Comparison of ENCODE assay signal across 10 cellular contexts in the genomic region with DNA sequence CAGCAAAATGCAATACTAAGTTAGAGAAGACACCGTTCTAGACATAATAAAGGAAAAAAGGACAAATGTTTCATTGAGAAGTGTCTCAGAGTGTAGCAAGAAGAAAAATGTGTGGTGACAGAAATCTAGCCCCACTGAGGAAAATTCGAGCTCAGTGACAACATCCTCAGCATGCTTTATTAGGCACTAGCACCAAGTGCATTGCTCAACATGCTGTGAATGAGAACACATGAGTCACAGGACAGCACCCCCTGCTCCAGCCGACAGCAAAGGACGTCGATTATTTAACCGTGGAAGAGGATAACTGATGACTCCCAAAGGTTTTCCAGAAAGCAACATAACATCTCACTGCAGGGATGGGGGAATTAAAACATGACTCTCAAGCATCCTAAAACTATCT.
DNase-seq lines count a peak whose midpoint lies in the region; ATAC-seq and TF ChIP-seq lines count a peak whose summit lies in the region.
"Had no signal": no experiment of that assay in that cellular context is flagged by ENCODE, and none has a peak within 500 bp of the region (broad histone marks: within the 10 kb centered on the region; RNA-seq: fewer than 3 reads in every experiment).

No MANE protein-coding gene starts in this region.

- no peaks in the 10 kb centered on the region for H3K27me3 ChIP-seq in lung (ENCODE audit: control insufficient read depth, insufficient read depth)
- H3K27me3 ChIP-seq in upper lobe of right lung: no peaks in the 10 kb centered on the region

- H3K27ac ChIP-seq in lung (ENCODE audit: low read depth in 1 of 2, low read length in 1 of 2): peak overlapping the region; percentile 69
- H3K27ac ChIP-seq in upper lobe of right lung: peak overlapping the region; percentile 45
- H3K27ac ChIP-seq: 22Rv1 had no signal

- 28 to 30% methylated on average over 6 of the region's 6 CpGs for WGBS in lung, 2 donors

- no peak overlapping the region for H3K4me3 Mint-ChIP-seq in chondrocyte (ENCODE audit: unreplicated experiment)

- H3K36me3 ChIP-seq in lung (ENCODE audit: control insufficient read depth in 2 of 2, insufficient read depth in 2 of 2, low read length in 2 of 2) (no peaks in the 10 kb centered on the region), upper lobe of right lung (no peaks in the 10 kb centered on the region)

- H3K4me1 ChIP-seq in lung (ENCODE audit: control insufficient read depth in 2 of 2, insufficient read depth in 2 of 2, low read length in 2 of 2) (peaks cover 10 to 25% of the 10 kb centered on the region in 2 donors), upper lobe of right lung (peaks cover 71% of the 10 kb centered on the region)

- no peaks in the 10 kb centered on the region for H3K9me3 Mint-ChIP-seq in chondrocyte (ENCODE audit: low read depth)

- TF ChIP-seq CTCF in chondrocyte (IDR thresholded peaks at IDR 0.05) (peak; percentile 19), lung (IDR thresholded peaks at IDR 0.05; ENCODE audit: control extremely low read depth, extremely low read depth) (no peak), upper lobe of right lung (IDR thresholded peaks at IDR 0.05) (no peak)

- H3K4me3 ChIP-seq in lung: no peak overlapping the region
- H3K4me3 ChIP-seq in upper lobe of right lung: no peak overlapping the region

- peak overlapping the region; percentile 85 for H3K27ac Mint-ChIP-seq in chondrocyte (ENCODE audit: unreplicated experiment)

- H3K9me3 ChIP-seq in lung (ENCODE audit: control insufficient read depth in 2 of 2, insufficient read depth in 1 of 2, low read length in 1 of 2) (no peaks in the 10 kb centered on the region), upper lobe of right lung (no peaks in the 10 kb centered on the region)

- DNase-seq in NCI-H446 treated with DMSO at 0.1 percent for 48 hours (lab: John Stamatoyannopoulos, UW) (peak; percentile 9), NCI-H446 (lab: John Stamatoyannopoulos, UW) (no peak), chondrocyte (ENCODE audit: low spot score) (no peak), lung (ENCODE audit: low spot score) (peak; percentile 70), upper lobe of right lung (no peak), LoVo (ENCODE audit: low spot score) (no peak), NCI-H510A (lab: John Stamatoyannopoulos, UW) (no peak)
- DNase-seq in activated naive CD4-positive, alpha-beta T cell (lab: John Stamatoyannopoulos, UW): no peak
- DNase-seq: NCI-H2029 had no signal

- no peaks in the 10 kb centered on the region for H3K36me3 Mint-ChIP-seq in chondrocyte (ENCODE audit: low read depth)

- intact Hi-C loops in upper lobe of right lung (cut with DNase I): no loop called here

- ATAC-seq in lung (ENCODE audit: insufficient read depth, low FRiP score) (peak; percentile 84), upper lobe of right lung (peak; percentile 85)

- no peaks in the 10 kb centered on the region for H3K27me3 Mint-ChIP-seq in chondrocyte (ENCODE audit: low read depth)

- peaks cover 16% of the 10 kb centered on the region for H3K4me1 Mint-ChIP-seq in chondrocyte (ENCODE audit: low read depth)

Comparison
In these comparisons a context has a peak if more than half of its experiments do, and no peak if none do; other contexts are left out.
1. DNase-seq: peak in NCI-H446 treated with DMSO at 0.1 percent for 48 hours (single experiment) and lung (single experiment); none in NCI-H446 (0 of 2), chondrocyte (single experiment), upper lobe of right lung (single experiment), LoVo (single experiment), activated naive CD4-positive, alpha-beta T cell (0 of 4) and NCI-H510A (single experiment).